1 cellular context compared by ENCODE assay signal in the genomic region with DNA sequence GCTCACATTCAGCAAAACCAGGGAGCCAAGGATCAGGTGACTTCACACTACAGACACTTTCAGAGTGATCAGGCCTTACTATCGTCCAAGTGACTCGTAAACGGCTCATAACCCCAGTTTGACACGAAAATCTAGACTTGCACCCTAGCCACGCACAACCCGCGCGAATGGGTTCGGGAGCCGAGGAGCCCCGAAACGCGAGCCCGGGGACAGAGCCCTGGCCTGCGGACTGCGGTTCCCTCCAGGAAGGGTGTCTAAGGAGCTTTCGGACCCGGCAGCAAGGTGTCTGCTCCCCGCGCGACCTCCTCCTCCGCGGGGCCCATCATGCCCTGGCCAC.
TF ChIP-seq lines count a peak whose summit lies in the region.

No MANE protein-coding gene starts in this region.

TF ChIP-seq in HepG2, 621 proteins besides CTCF, POLR2A, EP300 and RAD21 (continued from another document and continues in another):
- TF ChIP-seq, protein P1, sequence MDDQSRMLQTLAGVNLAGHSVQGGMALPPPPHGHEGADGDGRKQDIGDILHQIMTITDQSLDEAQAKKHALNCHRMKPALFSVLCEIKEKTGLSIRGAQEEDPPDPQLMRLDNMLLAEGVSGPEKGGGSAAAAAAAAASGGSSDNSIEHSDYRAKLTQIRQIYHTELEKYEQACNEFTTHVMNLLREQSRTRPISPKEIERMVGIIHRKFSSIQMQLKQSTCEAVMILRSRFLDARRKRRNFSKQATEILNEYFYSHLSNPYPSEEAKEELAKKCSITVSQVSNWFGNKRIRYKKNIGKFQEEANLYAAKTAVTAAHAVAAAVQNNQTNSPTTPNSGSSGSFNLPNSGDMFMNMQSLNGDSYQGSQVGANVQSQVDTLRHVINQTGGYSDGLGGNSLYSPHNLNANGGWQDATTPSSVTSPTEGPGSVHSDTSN (CRISPR knock-in tag; IDR thresholded peaks at IDR 0.05; ENCODE audit: borderline replicate concordance) = 0 out of 2 replicates have a peak, but pooled peaks have one; percentile 26
- TF ChIP-seq KLF16 (CRISPR knock-in tag; IDR thresholded peaks at IDR 0.05) = peak in 1 of 2 experiments; percentile 45; a peak in 1 of 4 replicates
- TF ChIP-seq ZBTB21 (CRISPR knock-in tag; IDR thresholded peaks at IDR 0.05) = 0 out of 2 replicates have a peak, but pooled peaks have one; percentile 34
- 0 out of 2 replicates have a peak, but pooled peaks have one; percentile 40 for TF ChIP-seq GZF1 (CRISPR knock-in tag; IDR thresholded peaks at IDR 0.05)
- TF ChIP-seq CBX5 (CRISPR knock-in tag; IDR thresholded peaks at IDR 0.05; ENCODE audit: borderline replicate concordance) = peak; percentile 30; the same call in 1 of the 2 replicates
- TF ChIP-seq, protein P2, sequence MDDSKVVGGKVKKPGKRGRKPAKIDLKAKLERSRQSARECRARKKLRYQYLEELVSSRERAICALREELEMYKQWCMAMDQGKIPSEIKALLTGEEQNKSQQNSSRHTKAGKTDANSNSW (CRISPR knock-in tag; IDR thresholded peaks at IDR 0.05; ENCODE audit: borderline replicate concordance) = no peak
- TF ChIP-seq ZNF891 (CRISPR knock-in tag; IDR thresholded peaks at IDR 0.05) = peak; percentile 89; the same call in 1 of the 2 replicates
- TF ChIP-seq, protein P3, sequence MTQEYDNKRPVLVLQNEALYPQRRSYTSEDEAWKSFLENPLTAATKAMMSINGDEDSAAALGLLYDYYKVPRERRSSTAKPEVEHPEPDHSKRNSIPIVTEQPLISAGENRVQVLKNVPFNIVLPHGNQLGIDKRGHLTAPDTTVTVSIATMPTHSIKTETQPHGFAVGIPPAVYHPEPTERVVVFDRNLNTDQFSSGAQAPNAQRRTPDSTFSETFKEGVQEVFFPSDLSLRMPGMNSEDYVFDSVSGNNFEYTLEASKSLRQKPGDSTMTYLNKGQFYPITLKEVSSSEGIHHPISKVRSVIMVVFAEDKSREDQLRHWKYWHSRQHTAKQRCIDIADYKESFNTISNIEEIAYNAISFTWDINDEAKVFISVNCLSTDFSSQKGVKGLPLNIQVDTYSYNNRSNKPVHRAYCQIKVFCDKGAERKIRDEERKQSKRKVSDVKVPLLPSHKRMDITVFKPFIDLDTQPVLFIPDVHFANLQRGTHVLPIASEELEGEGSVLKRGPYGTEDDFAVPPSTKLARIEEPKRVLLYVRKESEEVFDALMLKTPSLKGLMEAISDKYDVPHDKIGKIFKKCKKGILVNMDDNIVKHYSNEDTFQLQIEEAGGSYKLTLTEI (CRISPR knock-in tag; conservative IDR thresholded peaks at IDR 0.05) = no peak
- TF ChIP-seq HNRNPL (IDR thresholded peaks at IDR 0.05; ENCODE audit: low read depth, low read length) = peak; percentile 59; the same call in 1 of the 2 replicates
- TF ChIP-seq SP4 (CRISPR knock-in tag; IDR thresholded peaks at IDR 0.05) = no peak
- no peak for TF ChIP-seq SUZ12 (IDR thresholded peaks at IDR 0.05; ENCODE audit: low read depth, low read length)
- TF ChIP-seq PPARG (CRISPR knock-in tag; conservative IDR thresholded peaks at IDR 0.05) = no peak
- TF ChIP-seq, protein P4, sequence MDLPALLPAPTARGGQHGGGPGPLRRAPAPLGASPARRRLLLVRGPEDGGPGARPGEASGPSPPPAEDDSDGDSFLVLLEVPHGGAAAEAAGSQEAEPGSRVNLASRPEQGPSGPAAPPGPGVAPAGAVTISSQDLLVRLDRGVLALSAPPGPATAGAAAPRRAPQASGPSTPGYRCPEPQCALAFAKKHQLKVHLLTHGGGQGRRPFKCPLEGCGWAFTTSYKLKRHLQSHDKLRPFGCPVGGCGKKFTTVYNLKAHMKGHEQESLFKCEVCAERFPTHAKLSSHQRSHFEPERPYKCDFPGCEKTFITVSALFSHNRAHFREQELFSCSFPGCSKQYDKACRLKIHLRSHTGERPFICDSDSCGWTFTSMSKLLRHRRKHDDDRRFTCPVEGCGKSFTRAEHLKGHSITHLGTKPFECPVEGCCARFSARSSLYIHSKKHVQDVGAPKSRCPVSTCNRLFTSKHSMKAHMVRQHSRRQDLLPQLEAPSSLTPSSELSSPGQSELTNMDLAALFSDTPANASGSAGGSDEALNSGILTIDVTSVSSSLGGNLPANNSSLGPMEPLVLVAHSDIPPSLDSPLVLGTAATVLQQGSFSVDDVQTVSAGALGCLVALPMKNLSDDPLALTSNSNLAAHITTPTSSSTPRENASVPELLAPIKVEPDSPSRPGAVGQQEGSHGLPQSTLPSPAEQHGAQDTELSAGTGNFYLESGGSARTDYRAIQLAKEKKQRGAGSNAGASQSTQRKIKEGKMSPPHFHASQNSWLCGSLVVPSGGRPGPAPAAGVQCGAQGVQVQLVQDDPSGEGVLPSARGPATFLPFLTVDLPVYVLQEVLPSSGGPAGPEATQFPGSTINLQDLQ (CRISPR knock-in tag; IDR thresholded peaks at IDR 0.05) = 0 out of 2 replicates have a peak, but pooled peaks have one; percentile 6
- no peak for TF ChIP-seq ZNF431 (CRISPR knock-in tag; IDR thresholded peaks at IDR 0.05; ENCODE audit: borderline replicate concordance, low read depth)
- TF ChIP-seq, protein P5, sequence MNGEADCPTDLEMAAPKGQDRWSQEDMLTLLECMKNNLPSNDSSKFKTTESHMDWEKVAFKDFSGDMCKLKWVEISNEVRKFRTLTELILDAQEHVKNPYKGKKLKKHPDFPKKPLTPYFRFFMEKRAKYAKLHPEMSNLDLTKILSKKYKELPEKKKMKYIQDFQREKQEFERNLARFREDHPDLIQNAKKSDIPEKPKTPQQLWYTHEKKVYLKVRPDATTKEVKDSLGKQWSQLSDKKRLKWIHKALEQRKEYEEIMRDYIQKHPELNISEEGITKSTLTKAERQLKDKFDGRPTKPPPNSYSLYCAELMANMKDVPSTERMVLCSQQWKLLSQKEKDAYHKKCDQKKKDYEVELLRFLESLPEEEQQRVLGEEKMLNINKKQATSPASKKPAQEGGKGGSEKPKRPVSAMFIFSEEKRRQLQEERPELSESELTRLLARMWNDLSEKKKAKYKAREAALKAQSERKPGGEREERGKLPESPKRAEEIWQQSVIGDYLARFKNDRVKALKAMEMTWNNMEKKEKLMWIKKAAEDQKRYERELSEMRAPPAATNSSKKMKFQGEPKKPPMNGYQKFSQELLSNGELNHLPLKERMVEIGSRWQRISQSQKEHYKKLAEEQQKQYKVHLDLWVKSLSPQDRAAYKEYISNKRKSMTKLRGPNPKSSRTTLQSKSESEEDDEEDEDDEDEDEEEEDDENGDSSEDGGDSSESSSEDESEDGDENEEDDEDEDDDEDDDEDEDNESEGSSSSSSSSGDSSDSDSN (CRISPR knock-in tag; IDR thresholded peaks at IDR 0.05) = peak; percentile 97; the same call in 1 of the 2 replicates
- TF ChIP-seq ETV6 (CRISPR knock-in tag; conservative IDR thresholded peaks at IDR 0.05) = 0 out of 2 replicates have a peak, but pooled peaks have one; percentile 32
- no peak for TF ChIP-seq ZNF766 (CRISPR knock-in tag; IDR thresholded peaks at IDR 0.05; ENCODE audit: borderline replicate concordance)
- no peak for TF ChIP-seq HOXA3 (CRISPR knock-in tag; IDR thresholded peaks at IDR 0.05)
- TF ChIP-seq, protein P6, sequence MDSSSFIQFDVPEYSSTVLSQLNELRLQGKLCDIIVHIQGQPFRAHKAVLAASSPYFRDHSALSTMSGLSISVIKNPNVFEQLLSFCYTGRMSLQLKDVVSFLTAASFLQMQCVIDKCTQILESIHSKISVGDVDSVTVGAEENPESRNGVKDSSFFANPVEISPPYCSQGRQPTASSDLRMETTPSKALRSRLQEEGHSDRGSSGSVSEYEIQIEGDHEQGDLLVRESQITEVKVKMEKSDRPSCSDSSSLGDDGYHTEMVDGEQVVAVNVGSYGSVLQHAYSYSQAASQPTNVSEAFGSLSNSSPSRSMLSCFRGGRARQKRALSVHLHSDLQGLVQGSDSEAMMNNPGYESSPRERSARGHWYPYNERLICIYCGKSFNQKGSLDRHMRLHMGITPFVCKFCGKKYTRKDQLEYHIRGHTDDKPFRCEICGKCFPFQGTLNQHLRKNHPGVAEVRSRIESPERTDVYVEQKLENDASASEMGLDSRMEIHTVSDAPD (CRISPR knock-in tag; IDR thresholded peaks at IDR 0.05) = no peak
- TF ChIP-seq, protein P7, sequence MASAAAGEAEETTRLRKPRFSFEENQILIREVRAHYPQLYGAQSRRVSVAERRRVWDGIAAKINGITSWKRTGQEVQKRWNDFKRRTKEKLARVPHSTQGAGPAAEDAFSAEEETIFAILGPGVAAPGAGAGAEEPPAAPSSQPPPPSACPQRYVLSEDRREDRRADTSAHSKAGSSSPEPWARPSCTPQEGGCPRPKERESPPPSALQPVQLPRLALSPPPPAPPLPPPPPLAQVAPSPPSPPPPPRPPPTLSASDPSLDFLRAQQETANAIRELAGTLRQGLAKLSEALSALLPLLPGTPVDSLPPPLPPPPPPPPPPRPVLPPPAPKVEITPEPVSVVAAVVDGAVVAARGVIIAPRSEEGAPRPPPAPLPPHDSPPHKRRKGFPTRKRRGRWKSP (CRISPR knock-in tag; IDR thresholded peaks at IDR 0.05) = no peak
- peak; percentile 70 for TF ChIP-seq ISL2 (CRISPR knock-in tag; IDR thresholded peaks at IDR 0.05)
- peak; percentile 94 for TF ChIP-seq HNRNPLL (IDR thresholded peaks at IDR 0.05; ENCODE audit: low read depth, low read length, poor library complexity, severe bottlenecking)
- TF ChIP-seq RFX5 (IDR thresholded peaks at IDR 0.05; ENCODE audit: low read depth, low read length) = no peak
- 0 out of 2 replicates have a peak, but pooled peaks have one; percentile 37 for TF ChIP-seq STAT5B (CRISPR knock-in tag; IDR thresholded peaks at IDR 0.05)
- TF ChIP-seq, protein P8, sequence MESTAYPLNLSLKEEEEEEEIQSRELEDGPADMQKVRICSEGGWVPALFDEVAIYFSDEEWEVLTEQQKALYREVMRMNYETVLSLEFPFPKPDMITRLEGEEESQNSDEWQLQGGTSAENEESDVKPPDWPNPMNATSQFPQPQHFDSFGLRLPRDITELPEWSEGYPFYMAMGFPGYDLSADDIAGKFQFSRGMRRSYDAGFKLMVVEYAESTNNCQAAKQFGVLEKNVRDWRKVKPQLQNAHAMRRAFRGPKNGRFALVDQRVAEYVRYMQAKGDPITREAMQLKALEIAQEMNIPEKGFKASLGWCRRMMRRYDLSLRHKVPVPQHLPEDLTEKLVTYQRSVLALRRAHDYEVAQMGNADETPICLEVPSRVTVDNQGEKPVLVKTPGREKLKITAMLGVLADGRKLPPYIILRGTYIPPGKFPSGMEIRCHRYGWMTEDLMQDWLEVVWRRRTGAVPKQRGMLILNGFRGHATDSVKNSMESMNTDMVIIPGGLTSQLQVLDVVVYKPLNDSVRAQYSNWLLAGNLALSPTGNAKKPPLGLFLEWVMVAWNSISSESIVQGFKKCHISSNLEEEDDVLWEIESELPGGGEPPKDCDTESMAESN (CRISPR knock-in tag; conservative IDR thresholded peaks at IDR 0.05) = 0 out of 2 replicates have a peak, but pooled peaks have one; percentile 4
- no peak for TF ChIP-seq ZNF33A (CRISPR knock-in tag; IDR thresholded peaks at IDR 0.05; ENCODE audit: borderline replicate concordance)
- TF ChIP-seq ZNF605 (CRISPR knock-in tag; IDR thresholded peaks at IDR 0.05) = peak; percentile 47; the same call in 1 of the 2 replicates
- peak; percentile 18 for TF ChIP-seq MYC (CRISPR knock-in tag; IDR thresholded peaks at IDR 0.05; ENCODE audit: borderline replicate concordance)
- TF ChIP-seq, protein P9, sequence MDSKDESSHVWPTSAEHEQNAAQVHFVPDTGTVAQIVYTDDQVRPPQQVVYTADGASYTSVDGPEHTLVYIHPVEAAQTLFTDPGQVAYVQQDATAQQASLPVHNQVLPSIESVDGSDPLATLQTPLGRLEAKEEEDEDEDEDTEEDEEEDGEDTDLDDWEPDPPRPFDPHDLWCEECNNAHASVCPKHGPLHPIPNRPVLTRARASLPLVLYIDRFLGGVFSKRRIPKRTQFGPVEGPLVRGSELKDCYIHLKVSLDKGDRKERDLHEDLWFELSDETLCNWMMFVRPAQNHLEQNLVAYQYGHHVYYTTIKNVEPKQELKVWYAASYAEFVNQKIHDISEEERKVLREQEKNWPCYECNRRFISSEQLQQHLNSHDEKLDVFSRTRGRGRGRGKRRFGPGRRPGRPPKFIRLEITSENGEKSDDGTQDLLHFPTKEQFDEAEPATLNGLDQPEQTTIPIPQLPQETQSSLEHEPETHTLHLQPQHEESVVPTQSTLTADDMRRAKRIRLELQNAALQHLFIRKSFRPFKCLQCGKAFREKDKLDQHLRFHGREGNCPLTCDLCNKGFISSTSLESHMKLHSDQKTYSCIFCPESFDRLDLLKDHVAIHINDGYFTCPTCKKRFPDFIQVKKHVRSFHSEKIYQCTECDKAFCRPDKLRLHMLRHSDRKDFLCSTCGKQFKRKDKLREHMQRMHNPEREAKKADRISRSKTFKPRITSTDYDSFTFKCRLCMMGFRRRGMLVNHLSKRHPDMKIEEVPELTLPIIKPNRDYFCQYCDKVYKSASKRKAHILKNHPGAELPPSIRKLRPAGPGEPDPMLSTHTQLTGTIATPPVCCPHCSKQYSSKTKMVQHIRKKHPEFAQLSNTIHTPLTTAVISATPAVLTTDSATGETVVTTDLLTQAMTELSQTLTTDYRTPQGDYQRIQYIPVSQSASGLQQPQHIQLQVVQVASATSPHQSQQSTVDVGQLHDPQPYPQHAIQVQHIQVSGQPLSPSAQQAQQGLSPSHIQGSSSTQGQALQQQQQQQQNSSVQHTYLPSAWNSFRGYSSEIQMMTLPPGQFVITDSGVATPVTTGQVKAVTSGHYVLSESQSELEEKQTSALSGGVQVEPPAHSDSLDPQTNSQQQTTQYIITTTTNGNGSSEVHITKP (CRISPR knock-in tag; IDR thresholded peaks at IDR 0.05; ENCODE audit: low read depth) = no peak
- TF ChIP-seq SMYD3 (CRISPR knock-in tag; IDR thresholded peaks at IDR 0.05) = peak; percentile 30; the same call in 1 of the 2 replicates
- TF ChIP-seq, protein P10, sequence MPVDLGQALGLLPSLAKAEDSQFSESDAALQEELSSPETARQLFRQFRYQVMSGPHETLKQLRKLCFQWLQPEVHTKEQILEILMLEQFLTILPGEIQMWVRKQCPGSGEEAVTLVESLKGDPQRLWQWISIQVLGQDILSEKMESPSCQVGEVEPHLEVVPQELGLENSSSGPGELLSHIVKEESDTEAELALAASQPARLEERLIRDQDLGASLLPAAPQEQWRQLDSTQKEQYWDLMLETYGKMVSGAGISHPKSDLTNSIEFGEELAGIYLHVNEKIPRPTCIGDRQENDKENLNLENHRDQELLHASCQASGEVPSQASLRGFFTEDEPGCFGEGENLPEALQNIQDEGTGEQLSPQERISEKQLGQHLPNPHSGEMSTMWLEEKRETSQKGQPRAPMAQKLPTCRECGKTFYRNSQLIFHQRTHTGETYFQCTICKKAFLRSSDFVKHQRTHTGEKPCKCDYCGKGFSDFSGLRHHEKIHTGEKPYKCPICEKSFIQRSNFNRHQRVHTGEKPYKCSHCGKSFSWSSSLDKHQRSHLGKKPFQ (CRISPR knock-in tag; IDR thresholded peaks at IDR 0.05; ENCODE audit: insufficient replicate concordance) = peak; percentile 15
- TF ChIP-seq KMT2A (CRISPR knock-in tag; IDR thresholded peaks at IDR 0.05) = peak; percentile 52; the same call in 1 of the 2 replicates
- TF ChIP-seq GATAD1 (CRISPR knock-in tag; IDR thresholded peaks at IDR 0.05) = peak; percentile 74
- no peak for TF ChIP-seq PAF1 (CRISPR knock-in tag; IDR thresholded peaks at IDR 0.05)
- peak; percentile 58; the same call in 1 of the 2 replicates for TF ChIP-seq ZSCAN12 (CRISPR knock-in tag; IDR thresholded peaks at IDR 0.05)
- no peak for TF ChIP-seq MED8 (CRISPR knock-in tag; IDR thresholded peaks at IDR 0.05; ENCODE audit: insufficient replicate concordance)
- peak; percentile 1; the same call in 1 of the 2 replicates for TF ChIP-seq DMAP1 (CRISPR knock-in tag; IDR thresholded peaks at IDR 0.05)
- 0 out of 2 replicates have a peak, but pooled peaks have one; percentile 27 for TF ChIP-seq NFIB (CRISPR knock-in tag; IDR thresholded peaks at IDR 0.05; ENCODE audit: borderline replicate concordance)
